9 cellular contexts compared by ENCODE assay signal in genomic region chr17:73309727-73310555, GRCh38. TPM values are rescaled to one million over a fixed set of nuclear protein-coding genes. Genes with fewer than 3 reads are reported as not detected.
DNase-seq lines count a peak whose midpoint lies in the region; ATAC-seq and TF ChIP-seq lines count a peak whose summit lies in the region.
"Had no signal": no experiment of that assay in that cellular context is flagged by ENCODE, and none has a peak within 500 bp of the region (broad histone marks: within the 10 kb centered on the region; RNA-seq: fewer than 3 reads in every experiment).

No MANE protein-coding gene starts in this region.

- no peaks in the 10 kb centered on the region for H3K9me3 ChIP-seq in sigmoid colon

- TF ChIP-seq CTCF in activated B cell treated with CpG ODN at 0.5 μM for 24 hours (IDR thresholded peaks at IDR 0.05) = no peak
- TF ChIP-seq CTCF in glutamatergic neuron (IDR thresholded peaks at IDR 0.05; ENCODE audit: partially characterized antibody, unreplicated experiment) = no peak
- TF ChIP-seq CTCF in sigmoid colon (IDR thresholded peaks at IDR 0.05) = no peak

- peaks cover 0 to 60% (median 59%) of the 10 kb centered on the region in 4 donors for H3K4me1 ChIP-seq in sigmoid colon

- 4 to 20% methylated on average over 19 of the region's 19 CpGs for WGBS in sigmoid colon, 2 donors

- no peaks in the 10 kb centered on the region for H3K27me3 ChIP-seq in sigmoid colon

- intact Hi-C loops in activated B cell treated with CpG ODN at 0.5 μM for 24 hours (cut with micrococcal nuclease) = loop anchor here (2.0 to 10.0 kb wide), 4 partner anchors 53 to 895 kb away; partner anchors contain the start of gene RPL38
- intact Hi-C loops in sigmoid colon (cut with DNase I) = loop anchor here (2.0 to 5.0 kb wide), 2 partner anchors 33 to 53 kb away; no protein-coding TSS in a partner anchor

- no peaks in the 10 kb centered on the region for H3K36me3 ChIP-seq in sigmoid colon

- CTCF ChIA-PET in activated B cell treated with CpG ODN at 0.5 μM for 24 hours (lab: Charles Lee) = interaction anchor here (0.9 to 1.9 kb wide), 3 partner anchors 43 to 60 kb away, joined by 3 to 8 read pairs (median 6); no protein-coding TSS in a partner anchor

- no peaks in the 10 kb centered on the region for H3K9me3 Mint-ChIP-seq in T-helper 1 cell treated with Interleukin-12 subunit alpha and Interleukin-12 subunit beta and Interleukin-4 antibody, amounts not matched to agents 30 μg/mL and 1 μg/mL, for 36 hours
- H3K9me3 Mint-ChIP-seq in activated B cell treated with CpG ODN at 0.5 μM for 24 hours = no peaks in the 10 kb centered on the region
- peaks cover 6% of the 10 kb centered on the region for H3K9me3 Mint-ChIP-seq in glutamatergic neuron (ENCODE audit: unreplicated experiment)

- TF ChIP-seq POLR2A in sigmoid colon (IDR thresholded peaks at IDR 0.05) = peak in 1 of 2 donors; percentile 42

- H3K4me3 Mint-ChIP-seq in T-helper 1 cell treated with Interleukin-12 subunit alpha and Interleukin-12 subunit beta and Interleukin-4 antibody, amounts not matched to agents 30 μg/mL and 1 μg/mL, for 36 hours = peak overlapping the region; percentile 84
- H3K4me3 Mint-ChIP-seq in activated B cell treated with CpG ODN at 0.5 μM for 24 hours (peak overlapping the region; percentile 77), glutamatergic neuron (ENCODE audit: unreplicated experiment) (peak overlapping the region; percentile 100)

- TF ChIP-seq EP300 in sigmoid colon (IDR thresholded peaks at IDR 0.05) = no peak

- H3K27ac Mint-ChIP-seq in T-helper 1 cell treated with Interleukin-12 subunit alpha and Interleukin-12 subunit beta and Interleukin-4 antibody, amounts not matched to agents 30 μg/mL and 1 μg/mL, for 36 hours = peak overlapping the region; percentile 20
- H3K27ac Mint-ChIP-seq in activated B cell treated with CpG ODN at 0.5 μM for 24 hours (peak overlapping the region; percentile 50), glutamatergic neuron (ENCODE audit: unreplicated experiment) (peak overlapping the region; percentile 98)

- POLR2A ChIA-PET in activated B cell treated with CpG ODN at 0.5 μM for 24 hours (lab: Charles Lee) = no interaction called here

- no peak for ATAC-seq in activated B cell treated with CpG ODN at 0.5 μM for 24 hours (ENCODE audit: low read depth)
- no peak for ATAC-seq in HG03045 (IDR thresholded peaks at IDR 0.05; ENCODE audit: unreplicated experiment)

- H3K36me3 Mint-ChIP-seq in T-helper 1 cell treated with Interleukin-12 subunit alpha and Interleukin-12 subunit beta and Interleukin-4 antibody, amounts not matched to agents 30 μg/mL and 1 μg/mL, for 36 hours (ENCODE audit: low read depth) = no peaks in the 10 kb centered on the region
- H3K36me3 Mint-ChIP-seq in activated B cell treated with CpG ODN at 0.5 μM for 24 hours (ENCODE audit: low read depth) (no peaks in the 10 kb centered on the region), glutamatergic neuron (ENCODE audit: unreplicated experiment) (no peaks in the 10 kb centered on the region)

- DNase-seq in T-helper 1 cell = no peak
- no peak for DNase-seq in activated B cell treated with CpG ODN at 0.5 μM for 24 hours
- DNase-seq in glutamatergic neuron = peak; percentile 64
- no peak for DNase-seq in sigmoid colon
- DNase-seq in COLO829 (ENCODE audit: low spot score) = no peak
- no peak for DNase-seq in activated CD4-positive, CD25-positive, alpha-beta regulatory T cell treated with anti-CD3 and anti-CD28 coated beads, Interleukin-2, amount 50 U/mL, for 72 hours

- H3K4me1 Mint-ChIP-seq in T-helper 1 cell treated with Interleukin-12 subunit alpha and Interleukin-12 subunit beta and Interleukin-4 antibody, amounts not matched to agents 30 μg/mL and 1 μg/mL, for 36 hours (ENCODE audit: low read depth) = peaks cover 8% of the 10 kb centered on the region
- H3K4me1 Mint-ChIP-seq in activated B cell treated with CpG ODN at 0.5 μM for 24 hours (peaks cover 12% of the 10 kb centered on the region), glutamatergic neuron (ENCODE audit: low read depth, unreplicated experiment) (peaks cover 24% of the 10 kb centered on the region)

- H3K4me3 ChIP-seq in sigmoid colon = peak overlapping the region; percentile 91 to 100 (median 100)

- H3K27ac ChIP-seq in sigmoid colon = peak overlapping the region; percentile 99 to 100 (median 100)

- H3K27me3 Mint-ChIP-seq in T-helper 1 cell treated with Interleukin-12 subunit alpha and Interleukin-12 subunit beta and Interleukin-4 antibody, amounts not matched to agents 30 μg/mL and 1 μg/mL, for 36 hours (ENCODE audit: low read depth) = peaks cover 16% of the 10 kb centered on the region
- H3K27me3 Mint-ChIP-seq in activated B cell treated with CpG ODN at 0.5 μM for 24 hours (peaks cover 8% of the 10 kb centered on the region), glutamatergic neuron (ENCODE audit: unreplicated experiment) (peaks cover 8% of the 10 kb centered on the region)

RNA-seq across cellular contexts. Expression of gene CDC42EP4, which starts 1.9 kb away (rescaled TPM):
- total RNA-seq in activated B cell treated with CpG ODN at 0.5 μM for 24 hours (0.61 and 0.95 TPM in 2 replicates), glutamatergic neuron (ENCODE audit: unreplicated experiment) (124 TPM), sigmoid colon (10 to 100 TPM; 68.1 to 87.6 (median 76.0) TPM)
- 10 to 100 TPM; 44.0 to 57.3 (median 46.2) TPM for polyA plus RNA-seq in sigmoid colon

RNA-seq across cellular contexts. Expression of gene CPSF4L, which starts 48.3 kb away (rescaled TPM):
- total RNA-seq in activated B cell treated with CpG ODN at 0.5 μM for 24 hours (not detected in 2 replicates), glutamatergic neuron (ENCODE audit: unreplicated experiment) (0.44 TPM), sigmoid colon (not detected)
- not detected for polyA plus RNA-seq in sigmoid colon
- total RNA-seq: Daoy had no signal

Comparison
In these comparisons a context has a peak if more than half of its experiments do, and no peak if none do; other contexts are left out.
1. H3K27ac Mint-ChIP-seq: peak in every context shown above with its lines; median percentile 98 in glutamatergic neuron; 50 in activated B cell treated with CpG ODN at 0.5 μM for 24 hours; 20 in T-helper 1 cell treated with Interleukin-12 subunit alpha and Interleukin-12 subunit beta and Interleukin-4 antibody, amounts not matched to agents 30 μg/mL and 1 μg/mL, for 36 hours.
2. RNA of gene CDC42EP4, which starts 1.9 kb away (total RNA-seq): 124 TPM in glutamatergic neuron (single experiment) and 68.1 to 87.6 TPM in sigmoid colon; 0.61 to 0.95 TPM in activated B cell treated with CpG ODN at 0.5 μM for 24 hours; every median in the first group is over 10 times any median in the second.
3. Peak in every context shown above with its lines, with median percentiles within 50 percentile points of each other: H3K4me3 Mint-ChIP-seq.